ENCODE assay signal across 1 cellular context in genomic region chr19:45508681-45508930, GRCh38.
TF ChIP-seq lines count a peak whose summit lies in the region.

No MANE protein-coding gene starts in this region.

TF ChIP-seq in GM12878, 131 proteins besides CTCF, POLR2A, EP300 and RAD21:
- TF ChIP-seq ZBTB33 (IDR thresholded peaks at IDR 0.05) (no peak), MAX (IDR thresholded peaks at IDR 0.05; ENCODE audit: low read depth, low read length) (no peak), NBN (IDR thresholded peaks at IDR 0.05) (no peak), POLR2AphosphoS5 (IDR thresholded peaks at IDR 0.05; ENCODE audit: low read length) (0 out of 2 replicates have a peak, but pooled peaks have one; percentile 9), IKZF2 (IDR thresholded peaks at IDR 0.05) (no peak), POLR2AphosphoS2 (IDR thresholded peaks at IDR 0.05; ENCODE audit: low read depth, low read length) (no peak), MLLT1 (IDR thresholded peaks at IDR 0.05) (0 out of 2 replicates have a peak, but pooled peaks have one; percentile 1), ZBED1 (IDR thresholded peaks at IDR 0.05; ENCODE audit: borderline replicate concordance) (peak; percentile 19; the same call in 1 of the 2 replicates)
